Comparison of ENCODE assay signal across 9 cellular contexts in the genomic region with DNA sequence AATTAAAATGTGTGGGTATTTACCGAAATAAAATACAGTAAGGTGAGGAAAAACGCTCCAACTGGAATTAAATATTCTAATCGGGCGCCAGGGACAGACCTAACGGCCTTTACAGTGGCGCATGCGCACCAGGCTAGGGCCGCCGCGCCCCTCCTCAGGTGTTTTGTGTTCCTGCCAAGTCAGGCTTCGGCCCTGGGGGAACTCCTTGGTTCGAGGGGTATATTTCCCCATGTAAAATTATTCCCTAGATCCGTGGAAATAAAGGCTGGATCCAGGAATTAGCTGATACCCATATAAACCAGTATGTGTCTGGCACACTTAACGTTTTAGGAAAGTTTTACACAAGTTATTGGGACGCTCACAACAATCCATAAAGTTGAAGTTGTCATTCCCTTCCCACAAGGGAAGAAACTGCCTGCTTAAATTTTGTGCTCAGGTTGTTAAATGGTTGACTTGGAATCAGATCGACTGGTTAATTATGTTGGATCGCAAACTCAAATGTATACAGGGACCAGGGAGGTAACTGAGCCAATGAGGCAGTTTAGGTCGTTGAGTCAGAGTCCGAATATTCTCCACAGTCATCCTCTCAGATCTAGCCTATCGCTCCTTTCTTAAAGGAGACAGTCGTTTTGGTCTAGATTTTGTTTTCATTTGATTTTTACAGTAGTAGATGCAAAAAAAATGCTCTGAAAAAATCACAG. TPM values are rescaled to one million over a fixed set of nuclear protein-coding genes. Genes with fewer than 3 reads are reported as not detected.
DNase-seq lines count a peak whose midpoint lies in the region; ATAC-seq, FAIRE-seq and TF ChIP-seq lines count a peak whose summit lies in the region.
"Had no signal": no experiment of that assay in that cellular context is flagged by ENCODE, and none has a peak within 500 bp of the region (broad histone marks: within the 10 kb centered on the region; RNA-seq: fewer than 3 reads in every experiment).

No MANE protein-coding gene starts in this region.

- peak overlapping the region; percentile 99 for H3K27ac Mint-ChIP-seq in activated B cell treated with CpG ODN at 0.5 μM for 24 hours

- 4% methylated on average over 21 of the region's 21 CpGs for WGBS in mammary epithelial cell (ENCODE audit: low coverage, missing lambda C conversion rate)
- WGBS in small intestine, 3 donors, result 20 to 23% (median 22%) methylated on average over 21 of the region's 21 CpGs

- POLR2A ChIA-PET in activated B cell treated with CpG ODN at 0.5 μM for 24 hours (lab: Charles Lee), result interaction anchor here (0.6 to 2.2 kb wide), 6 partner anchors 13 to 76 kb away, joined by 3 to 19 read pairs (median 6); a partner anchor contains a TSS

- peaks cover 6% of the 10 kb centered on the region for H3K36me3 ChIP-seq in mammary epithelial cell (ENCODE audit: insufficient read depth, low read length)
- no peaks in the 10 kb centered on the region for H3K36me3 ChIP-seq in small intestine (ENCODE audit: control insufficient read depth in 2 of 2, insufficient read depth in 2 of 2, low read length in 2 of 2)

- no peak for FAIRE-seq in small intestine (lab: Jason Lieb, UNC)
- FAIRE-seq: colon had no signal

- DNase-seq in Caki2 (ENCODE audit: low read depth) (peak; percentile 61), NCI-H2171 (lab: John Stamatoyannopoulos, UW) (peak; percentile 84), activated B cell treated with CpG ODN at 0.5 μM for 24 hours (peak; percentile 64), mammary epithelial cell (peak; percentile 61), iPS-NIHi7 (ENCODE audit: extremely low spot score) (peak; percentile 94), small intestine (peak; percentile 77)

- ATAC-seq in HG02678 (IDR thresholded peaks at IDR 0.05; ENCODE audit: unreplicated experiment) (peak; percentile 64), activated B cell treated with CpG ODN at 0.5 μM for 24 hours (ENCODE audit: low read depth) (peak; percentile 67), GM21576 (IDR thresholded peaks at IDR 0.05; ENCODE audit: unreplicated experiment) (no peak)

- H3K4me3 Mint-ChIP-seq in activated B cell treated with CpG ODN at 0.5 μM for 24 hours, result peak overlapping the region; percentile 99

- TSS peak; percentile 77 for BruUV-seq in mammary epithelial cell (replicated peaks; lab: Mats Ljungman, UMichigan)

- peaks cover 44% of the 10 kb centered on the region for H3K79me2 ChIP-seq in mammary epithelial cell (ENCODE audit: insufficient read depth, low read length)

- CTCF ChIA-PET in activated B cell treated with CpG ODN at 0.5 μM for 24 hours (lab: Charles Lee) (interaction anchor here (1.8 kb wide), 1 partner anchor 27 kb away, joined by 8 read pairs; no protein-coding TSS in a partner anchor), mammary epithelial cell (lab: Charles Lee; ENCODE audit: low non-redundant PET) (interaction anchor here (1.0 kb wide), 1 partner anchor 27 kb away, joined by 25 read pairs; no protein-coding TSS in a partner anchor)

- peaks cover 29% of the 10 kb centered on the region for H3K36me3 Mint-ChIP-seq in activated B cell treated with CpG ODN at 0.5 μM for 24 hours (ENCODE audit: low read depth)

- peaks cover 33% of the 10 kb centered on the region for H3K4me1 Mint-ChIP-seq in activated B cell treated with CpG ODN at 0.5 μM for 24 hours

- H3K27me3 ChIP-seq in mammary epithelial cell (ENCODE audit: insufficient read depth, low read length) (no peaks in the 10 kb centered on the region), small intestine (ENCODE audit: control insufficient read depth in 2 of 2, insufficient read depth in 2 of 2, low read length in 2 of 2) (no peaks in the 10 kb centered on the region)

- peak overlapping the region; percentile 99 for H2AFZ ChIP-seq in mammary epithelial cell (ENCODE audit: low read depth, low read length)

- intact Hi-C loops in activated B cell treated with CpG ODN at 0.5 μM for 24 hours (cut with micrococcal nuclease), result loop anchor here (1.0 to 2.0 kb wide), 6 partner anchors 27 to 392 kb away; a partner anchor contains a TSS
- intact Hi-C loops in mammary epithelial cell (cut with micrococcal nuclease), result loop anchor here (10.0 kb wide), 1 partner anchor 179 kb away; no protein-coding TSS in a partner anchor

- H3K4me2 ChIP-seq in mammary epithelial cell (ENCODE audit: insufficient read depth, low read depth, low read length), result peak overlapping the region; percentile 95

- H3K9ac ChIP-seq in mammary epithelial cell (ENCODE audit: insufficient read depth, low read length), result peak overlapping the region; percentile 99

- H3K9me3 ChIP-seq in mammary epithelial cell (replicated peaks; ENCODE audit: insufficient read depth, low read length), result no peaks in the 10 kb centered on the region
- no peaks in the 10 kb centered on the region for H3K9me3 ChIP-seq in small intestine (ENCODE audit: control insufficient read depth, low read depth)

- no peaks in the 10 kb centered on the region for H4K20me1 ChIP-seq in mammary epithelial cell (ENCODE audit: insufficient read depth, low read length)

- TF ChIP-seq CTCF in activated B cell treated with CpG ODN at 0.5 μM for 24 hours (IDR thresholded peaks at IDR 0.05) (no peak), mammary epithelial cell (conservative IDR thresholded peaks at IDR 0.05 in 1 of 2, IDR thresholded peaks at IDR 0.05 in 1 of 2; ENCODE audit: extremely low read depth in 1 of 2, insufficient read depth in 1 of 2, low read depth in 1 of 2, low read length in 2 of 2) (no peak)

- H3K4me1 ChIP-seq in mammary epithelial cell (ENCODE audit: insufficient read depth, low read length) (peaks cover 7% of the 10 kb centered on the region), small intestine (ENCODE audit: control insufficient read depth in 2 of 2, insufficient read depth in 1 of 2, low read depth in 1 of 2, low read length in 1 of 2) (peaks cover 0 to 2% of the 10 kb centered on the region in 2 donors)

- no peaks in the 10 kb centered on the region for H3K9me3 Mint-ChIP-seq in activated B cell treated with CpG ODN at 0.5 μM for 24 hours

- H3K4me3 ChIP-seq in mammary epithelial cell (replicated peaks in 1 of 3; ENCODE audit: insufficient read depth in 1 of 3, low read depth in 2 of 3, low read length in 3 of 3) (peak overlapping the region; percentile 86 to 95 (median 89)), small intestine (ENCODE audit: low read depth in 1 of 2, low read length in 2 of 2) (peak overlapping the region in 1 of 2 donors; percentile 79)

- in situ Hi-C loops in Caki2 (cut with HindIII; ENCODE audit: low pct_unique_long_range_greater_than_20kb, low sequenced_read_pairs), result no loop called here
- in situ Hi-C loops in mammary epithelial cell (cut with MboI; ENCODE audit: low sequenced_read_pairs in 2 of 2), result no loop called here

- dilution Hi-C loops in mammary epithelial cell (cut with HindIII; ENCODE audit: low sequenced_read_pairs), result no loop called here

- H3K27ac ChIP-seq in mammary epithelial cell (ENCODE audit: insufficient read depth, low read depth, low read length) (peak overlapping the region; percentile 98), small intestine (ENCODE audit: low read depth in 1 of 2, low read length in 1 of 2) (peak overlapping the region; percentile 52 to 86)

- no peaks in the 10 kb centered on the region for H3K27me3 Mint-ChIP-seq in activated B cell treated with CpG ODN at 0.5 μM for 24 hours

RNA-seq across cellular contexts. Expression of a gene that starts 0.6 kb away (rescaled TPM):
- 32.2 and 57.5 TPM in 2 replicates for total RNA-seq in Caki2 (2014; rRNA removed; shearing (Covaris generic); ENCODE audit: low replicate concordance)
- total RNA-seq in activated B cell treated with CpG ODN at 0.5 μM for 24 hours (69.8 and 76.2 TPM in 2 replicates), mammary epithelial cell (10 to 100 TPM; 35.8 to 63.7 TPM)
- polyA plus RNA-seq in mammary epithelial cell (43.1 TPM), small intestine (10 to 100 TPM; 15.4 to 29.7 (median 18.3) TPM)
- polyA minus RNA-seq in mammary epithelial cell, result 90.0 TPM

RNA-seq across cellular contexts. Expression of a gene that starts 46.0 kb away (rescaled TPM):
- total RNA-seq in Caki2 (2014; rRNA removed; shearing (Covaris generic); ENCODE audit: low replicate concordance), result 290 and 496 TPM in 2 replicates
- total RNA-seq in activated B cell treated with CpG ODN at 0.5 μM for 24 hours (435 and 459 TPM in 2 replicates), mammary epithelial cell (100 to 1,000 TPM; 290 to 318 TPM)
- polyA plus RNA-seq in mammary epithelial cell (73.2 TPM), small intestine (100 to 1,000 TPM; 324 to 507 (median 456) TPM)
- polyA minus RNA-seq in mammary epithelial cell, result 88.2 TPM
